ENCODE assay signal across 26 cellular contexts in genomic region chr3:20069178-20069532, GRCh38. TPM values are rescaled to one million over a fixed set of nuclear protein-coding genes. Genes with fewer than 3 reads are reported as not detected.
DNase-seq lines count a peak whose midpoint lies in the region; ATAC-seq and TF ChIP-seq lines count a peak whose summit lies in the region.
"Had no signal": no experiment of that assay in that cellular context is flagged by ENCODE, and none has a peak within 500 bp of the region (broad histone marks: within the 10 kb centered on the region; RNA-seq: fewer than 3 reads in every experiment).

No MANE protein-coding gene starts in this region.

- peak overlapping the region; percentile 31 for H3K4me3 Mint-ChIP-seq in activated CD4-positive, alpha-beta T cell treated with anti-CD3 and anti-CD28 coated beads, Interleukin-2, amount 10 ng/mL, durations not matched to agents 24 days and 14 days
- no peak overlapping the region for H3K4me3 Mint-ChIP-seq in central memory CD8-positive, alpha-beta T cell
- H3K4me3 Mint-ChIP-seq: activated naive CD8-positive, alpha-beta T cell had no signal

- no peaks in the 10 kb centered on the region for H3K27me3 Mint-ChIP-seq in activated CD4-positive, alpha-beta T cell treated with anti-CD3 and anti-CD28 coated beads, Interleukin-2, amount 10 ng/mL, durations not matched to agents 24 days and 14 days
- H3K27me3 Mint-ChIP-seq in central memory CD8-positive, alpha-beta T cell: no peaks in the 10 kb centered on the region
- H3K27me3 Mint-ChIP-seq: activated naive CD8-positive, alpha-beta T cell had no signal

- peak overlapping the region; percentile 81 for H3K27ac Mint-ChIP-seq in activated CD4-positive, alpha-beta T cell treated with anti-CD3 and anti-CD28 coated beads, Interleukin-2, amount 10 ng/mL, durations not matched to agents 24 days and 14 days
- H3K27ac Mint-ChIP-seq in central memory CD8-positive, alpha-beta T cell (ENCODE audit: low read depth): peak overlapping the region; percentile 60

- no peak for DNase-seq in activated CD4-positive, alpha-beta T cell treated with anti-CD3 and anti-CD28 coated beads, Interleukin-2, amount 10 ng/mL, durations not matched to agents 24 days and 14 days
- no peak for DNase-seq in activated CD4-positive, alpha-beta T cell treated with anti-CD3 and anti-CD28 coated beads, Interleukin-2, amount 50 U/mL, for 48 hours
- DNase-seq in RWPE2 (ENCODE audit: low spot score) (no peak), prostate gland (ENCODE audit: low spot score) (no peak), GOT3 (lab: John Stamatoyannopoulos, UW) (no peak), mesenteric fat pad (ENCODE audit: low spot score) (no peak)
- DNase-seq in central memory CD8-positive, alpha-beta T cell (ENCODE audit: low spot score in 2 of 2): no peak
- DNase-seq: activated CD4-positive, CD25-positive, alpha-beta regulatory T cell; BE2C; Caco-2; DMS79; GF-D8; kidney; lower lobe of right lung; NCI-H1048; NCI-H1694 treated with DMSO at 0.1 percent for 48 hours; stimulated activated CD8-positive, alpha-beta memory T cell treated with anti-CD3 and anti-CD28 coated beads, Interleukin-4, amount 100 ng/mL, for 48 hours; T-helper 9 cell had no signal

- no peaks in the 10 kb centered on the region for H3K9me3 ChIP-seq in RWPE2 (ENCODE audit: severe bottlenecking)
- no peaks in the 10 kb centered on the region for H3K9me3 ChIP-seq in prostate gland
- H3K9me3 ChIP-seq: A549, ascending aorta, BE2C, Caco-2, lower lobe of right lung had no signal

- H3K36me3 Mint-ChIP-seq in activated CD4-positive, alpha-beta T cell treated with anti-CD3 and anti-CD28 coated beads, Interleukin-2, amount 10 ng/mL, durations not matched to agents 24 days and 14 days (ENCODE audit: low read depth): peaks cover 55% of the 10 kb centered on the region
- H3K36me3 Mint-ChIP-seq in central memory CD8-positive, alpha-beta T cell (ENCODE audit: insufficient read depth): peaks cover 18% of the 10 kb centered on the region

- H3K36me3 ChIP-seq in RWPE2 (ENCODE audit: low read depth) (no peaks in the 10 kb centered on the region), prostate gland (no peaks in the 10 kb centered on the region)
- H3K36me3 ChIP-seq: BE2C had no signal

- intact Hi-C loops in activated CD4-positive, alpha-beta T cell treated with anti-CD3 and anti-CD28 coated beads, Interleukin-2, amount 10 ng/mL, durations not matched to agents 24 days and 14 days (cut with micrococcal nuclease): no loop called here
- intact Hi-C loops in prostate gland (cut with DNase I): no loop called here

- H3K4me1 Mint-ChIP-seq in activated CD4-positive, alpha-beta T cell treated with anti-CD3 and anti-CD28 coated beads, Interleukin-2, amount 10 ng/mL, durations not matched to agents 24 days and 14 days: peaks cover 39% of the 10 kb centered on the region
- peaks cover 58% of the 10 kb centered on the region for H3K4me1 Mint-ChIP-seq in central memory CD8-positive, alpha-beta T cell

- no peak overlapping the region for H3K4me3 ChIP-seq in RWPE2 (ENCODE audit: severe bottlenecking)
- H3K4me3 ChIP-seq in prostate gland: no peak overlapping the region
- H3K4me3 ChIP-seq: A549, ascending aorta, lower lobe of right lung had no signal

- ATAC-seq in RWPE2 (ENCODE audit: low read depth): no peak
- ATAC-seq in central memory CD8-positive, alpha-beta T cell (replicated peaks; ENCODE audit: extremely low read depth, poor library complexity, severe bottlenecking): no peak
- ATAC-seq in GM18909 (IDR thresholded peaks at IDR 0.05; ENCODE audit: poor library complexity, unreplicated experiment): no peak
- ATAC-seq: A549 had no signal

- no peak for TF ChIP-seq POLR2A in prostate gland (IDR thresholded peaks at IDR 0.05)

- H3K9me3 Mint-ChIP-seq in activated CD4-positive, alpha-beta T cell treated with anti-CD3 and anti-CD28 coated beads, Interleukin-2, amount 10 ng/mL, durations not matched to agents 24 days and 14 days: peaks cover 4% of the 10 kb centered on the region
- H3K9me3 Mint-ChIP-seq in central memory CD8-positive, alpha-beta T cell: no peaks in the 10 kb centered on the region

- H3K27me3 ChIP-seq in RWPE2 (ENCODE audit: insufficient read depth, poor library complexity, severe bottlenecking) (no peaks in the 10 kb centered on the region), prostate gland (replicated peaks; ENCODE audit: insufficient read depth) (no peaks in the 10 kb centered on the region)
- H3K27me3 ChIP-seq: ascending aorta, BE2C had no signal

- H3K4me1 ChIP-seq in RWPE2 (ENCODE audit: insufficient read depth, poor library complexity, severe bottlenecking): peaks cover 41% of the 10 kb centered on the region
- H3K4me1 ChIP-seq in prostate gland (replicated peaks): no peaks in the 10 kb centered on the region
- H3K4me1 ChIP-seq: BE2C, Caco-2 had no signal

- peak overlapping the region; percentile 70 for H3K27ac ChIP-seq in RWPE2 (ENCODE audit: poor library complexity, severe bottlenecking)
- peak overlapping the region; percentile 35 to 60 for H3K27ac ChIP-seq in prostate gland
- H3K27ac ChIP-seq: A549, ascending aorta, lower lobe of right lung had no signal

- TF ChIP-seq CTCF in RWPE2 (IDR thresholded peaks at IDR 0.05; ENCODE audit: poor library complexity, severe bottlenecking) (no peak), prostate gland (IDR thresholded peaks at IDR 0.05) (no peak)

RNA-seq across cellular contexts. Expression of gene KAT2B, which starts 28.9 kb away (rescaled TPM):
- total RNA-seq in activated CD4-positive, alpha-beta T cell treated with anti-CD3 and anti-CD28 coated beads, Interleukin-2, amount 10 ng/mL, durations not matched to agents 24 days and 14 days: 23.3 and 27.9 TPM in 2 replicates
- total RNA-seq in prostate gland (10 to 100 TPM; 16.4 to 31.7 TPM), mesenteric fat pad (35.2 TPM)

RNA-seq across cellular contexts. Expression of gene PP2D1, which starts 57.1 kb away (rescaled TPM):
- total RNA-seq in activated CD4-positive, alpha-beta T cell treated with anti-CD3 and anti-CD28 coated beads, Interleukin-2, amount 10 ng/mL, durations not matched to agents 24 days and 14 days: not detected in 2 replicates
- total RNA-seq in prostate gland: under 1 TPM in 1 of 2 donors, not detected in 1; 0.97 TPM
- not detected for total RNA-seq in mesenteric fat pad
- total RNA-seq: activated CD8-positive, alpha-beta memory T cell treated with anti-CD3 and anti-CD28 coated beads for 36 hours; ascending aorta; Caco-2; cardiac septum; kidney; lower lobe of right lung; RPMI7951; skeletal muscle tissue had no signal
